ENCODE assay signal across 21 cellular contexts in genomic region chr9:94852373-94852772, GRCh38.
DNase-seq lines count a peak whose midpoint lies in the region; ATAC-seq, FAIRE-seq and TF ChIP-seq lines count a peak whose summit lies in the region.
"Had no signal": no experiment of that assay in that cellular context is flagged by ENCODE, and none has a peak within 500 bp of the region (broad histone marks: within the 10 kb centered on the region; RNA-seq: fewer than 3 reads in every experiment).

No MANE protein-coding gene starts in this region.

- peaks cover 2% of the 10 kb centered on the region for H3K36me3 Mint-ChIP-seq in chondrocyte (ENCODE audit: low read depth)
- peaks cover 5% of the 10 kb centered on the region for H3K36me3 Mint-ChIP-seq in progenitor cell of endocrine pancreas (ENCODE audit: insufficient read depth)
- H3K36me3 Mint-ChIP-seq: CD8-positive, alpha-beta T cell had no signal

- H3K9me3 Mint-ChIP-seq in chondrocyte (ENCODE audit: low read depth) = no peaks in the 10 kb centered on the region
- H3K9me3 Mint-ChIP-seq in progenitor cell of endocrine pancreas (ENCODE audit: low read depth) = no peaks in the 10 kb centered on the region
- H3K9me3 Mint-ChIP-seq: CD14-positive monocyte; CD8-positive, alpha-beta T cell; HFFc6 had no signal

- WGBS in A549 (ENCODE audit: missing lambda C conversion rate) = 75% methylated on average over 4 of the region's 4 CpGs
- WGBS in gastroesophageal sphincter (ENCODE audit: low coverage in 1 of 2), 2 donors = 88 to 99% methylated on average over 4 of the region's 4 CpGs

- DNase-seq in DMS53 (lab: John Stamatoyannopoulos, UW) (peak; percentile 14), DMS53 treated with DMSO at 0.1 percent for 48 hours (lab: John Stamatoyannopoulos, UW; ENCODE audit: unreplicated experiment) (no peak), A549 (ENCODE audit: low read depth in 1 of 2, low spot score in 1 of 2) (no peak), chondrocyte (ENCODE audit: low spot score) (no peak), progenitor cell of endocrine pancreas (ENCODE audit: low spot score, unreplicated experiment) (no peak)
- DNase-seq: CD8-positive, alpha-beta T cell; DMS 273 treated with DMSO at 0.1 percent for 48 hours; DMS79; GDM1; GOT3; H7; HFFc6; KG1 had no signal

- no peak overlapping the region for H3K4me3 Mint-ChIP-seq in chondrocyte (ENCODE audit: unreplicated experiment)
- no peak overlapping the region for H3K4me3 Mint-ChIP-seq in progenitor cell of endocrine pancreas (ENCODE audit: low read depth)
- H3K4me3 Mint-ChIP-seq: CD14-positive monocyte; CD8-positive, alpha-beta T cell; HFFc6 had no signal

- no peak for TF ChIP-seq RAD21 in A549 (conservative IDR thresholded peaks at IDR 0.05 in 1 of 2, IDR thresholded peaks at IDR 0.05 in 1 of 2)

- H3K4me3 ChIP-seq in A549 = no peak overlapping the region
- H3K4me3 ChIP-seq in gastroesophageal sphincter = no peak overlapping the region
- H3K4me3 ChIP-seq: BLaER1 had no signal

- CTCF ChIA-PET in A549 (lab: Yijun Ruan, JAX) = interaction anchor here (1.3 kb wide), 1 partner anchor 13 kb away, joined by 3 read pairs; no protein-coding TSS in a partner anchor

- H3K4me1 Mint-ChIP-seq in chondrocyte (ENCODE audit: low read depth) (peaks cover 23% of the 10 kb centered on the region), progenitor cell of endocrine pancreas (ENCODE audit: low read depth) (peaks cover 26% of the 10 kb centered on the region)
- H3K4me1 Mint-ChIP-seq: CD14-positive monocyte had no signal

- ATAC-seq in A549 (no peak), gastroesophageal sphincter (no peak), HG02870 (IDR thresholded peaks at IDR 0.05; ENCODE audit: unreplicated experiment) (no peak)
- ATAC-seq: CD8-positive, alpha-beta T cell; HCT116 had no signal

- TF ChIP-seq CTCF in A549 (IDR thresholded peaks at IDR 0.05) (no peak), chondrocyte (IDR thresholded peaks at IDR 0.05) (no peak), progenitor cell of endocrine pancreas (IDR thresholded peaks at IDR 0.05; ENCODE audit: unreplicated experiment) (no peak), gastroesophageal sphincter (IDR thresholded peaks at IDR 0.05) (no peak)

- no peaks in the 10 kb centered on the region for H3K27me3 ChIP-seq in gastroesophageal sphincter
- H3K27me3 ChIP-seq: BLaER1 had no signal

- TF ChIP-seq EP300 in A549 (IDR thresholded peaks at IDR 0.05) (no peak), gastroesophageal sphincter (IDR thresholded peaks at IDR 0.05) (no peak)

- H3K27me3 Mint-ChIP-seq in chondrocyte (ENCODE audit: low read depth) (no peaks in the 10 kb centered on the region), progenitor cell of endocrine pancreas (no peaks in the 10 kb centered on the region)

- 0 out of 3 replicates have a peak overlapping the region, but pooled peaks have one; percentile 1 for H3K4me2 ChIP-seq in A549
- H3K4me2 ChIP-seq: BLaER1 had no signal

- H3K27ac Mint-ChIP-seq in chondrocyte (ENCODE audit: unreplicated experiment) = peak overlapping the region; percentile 23
- H3K27ac Mint-ChIP-seq in progenitor cell of endocrine pancreas = peak overlapping the region; percentile 63
- H3K27ac Mint-ChIP-seq: CD14-positive monocyte; CD8-positive, alpha-beta T cell; HFFc6 had no signal

- TF ChIP-seq POLR2A in A549 (IDR thresholded peaks at IDR 0.05; ENCODE audit: low read length) (no peak), gastroesophageal sphincter (IDR thresholded peaks at IDR 0.05) (no peak)

- POLR2A ChIA-PET in A549 (lab: Yijun Ruan, JAX) = no interaction called here

- peaks cover 47% of the 10 kb centered on the region for H3K4me1 ChIP-seq in A549
- H3K4me1 ChIP-seq in gastroesophageal sphincter = peaks cover 0 to 7% (median 0%) of the 10 kb centered on the region in 3 donors

- no peak for FAIRE-seq in A549 (lab: Jason Lieb, UNC)
- FAIRE-seq: GM12892, GM18507, HTR-8/SVneo had no signal

- no peaks in the 10 kb centered on the region for H3K36me3 ChIP-seq in gastroesophageal sphincter

- H3K27ac ChIP-seq in A549 = peak overlapping the region; percentile 84
- H3K27ac ChIP-seq in gastroesophageal sphincter = no peak overlapping the region
- H3K27ac ChIP-seq: BLaER1 had no signal

- H3K9me3 ChIP-seq in A549 = no peaks in the 10 kb centered on the region
- H3K9me3 ChIP-seq in gastroesophageal sphincter = no peaks in the 10 kb centered on the region
- H3K9me3 ChIP-seq: BLaER1 had no signal

TF ChIP-seq in A549, 52 proteins besides CTCF, POLR2A, EP300 and RAD21:
- no peak for TF ChIP-seq NR3C1 (IDR thresholded peaks at IDR 0.05)
- no peak for TF ChIP-seq CHD4 (IDR thresholded peaks at IDR 0.05; ENCODE audit: borderline replicate concordance)
- no peak for TF ChIP-seq SREBF2 (IDR thresholded peaks at IDR 0.05)
- no peak for TF ChIP-seq EHMT2 (IDR thresholded peaks at IDR 0.05; ENCODE audit: low read depth)

Comparison
In these comparisons a context has a peak if more than half of its experiments do, and no peak if none do; other contexts are left out.
1. H3K27ac ChIP-seq: peak in A549 (2 of 2); none in gastroesophageal sphincter (0 of 4).